ENCODE assay signal across 10 cellular contexts in the genomic region with DNA sequence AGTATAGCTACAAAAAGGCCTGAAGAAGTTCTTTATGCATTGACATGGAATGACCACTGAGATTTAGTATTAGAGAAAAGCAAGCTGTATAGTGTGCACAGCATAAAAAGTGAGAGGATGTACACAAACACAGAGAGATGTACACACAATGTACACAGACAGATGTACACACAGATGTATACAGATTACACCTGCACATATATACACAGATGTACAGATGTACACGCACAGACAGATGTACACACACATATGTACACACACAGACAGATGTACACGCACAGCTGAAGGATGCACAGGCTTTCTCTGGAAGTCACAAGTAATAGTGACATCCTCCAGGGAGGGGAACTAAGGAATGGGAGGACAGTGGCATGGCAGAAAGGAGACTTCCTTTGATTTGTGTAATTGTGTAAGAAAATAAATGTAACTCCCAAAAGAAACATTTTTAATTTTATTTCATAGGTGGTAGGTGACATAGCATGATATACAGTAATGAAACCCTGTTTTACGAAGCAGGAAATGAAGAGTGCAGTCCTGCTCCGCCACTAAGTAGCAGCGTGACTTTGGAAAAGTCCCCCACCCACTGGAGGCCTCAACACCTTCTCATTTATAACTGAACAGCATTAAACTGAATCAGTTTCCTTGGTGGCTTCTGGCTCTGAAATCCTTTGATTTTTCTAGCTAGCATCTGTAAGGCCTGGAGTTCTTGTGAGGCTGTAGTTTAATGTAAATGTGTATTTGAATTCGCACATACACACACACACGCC. TPM values are rescaled to one million over a fixed set of nuclear protein-coding genes. Genes with fewer than 3 reads are reported as not detected.
DNase-seq lines count a peak whose midpoint lies in the region; ATAC-seq and TF ChIP-seq lines count a peak whose summit lies in the region.
"Had no signal": no experiment of that assay in that cellular context is flagged by ENCODE, and none has a peak within 500 bp of the region (broad histone marks: within the 10 kb centered on the region; RNA-seq: fewer than 3 reads in every experiment).

No MANE protein-coding gene starts in this region.

- H3K36me3 Mint-ChIP-seq in glutamatergic neuron (ENCODE audit: unreplicated experiment): no peaks in the 10 kb centered on the region

- no peaks in the 10 kb centered on the region for H3K27me3 ChIP-seq in effector memory CD4-positive, alpha-beta T cell (replicated peaks; ENCODE audit: control insufficient read depth, insufficient read depth, low read length, poor library complexity, severe bottlenecking)
- H3K27me3 ChIP-seq: vagina had no signal

- no peak overlapping the region for H3K27ac Mint-ChIP-seq in glutamatergic neuron (ENCODE audit: unreplicated experiment)

- H3K27ac ChIP-seq in effector memory CD4-positive, alpha-beta T cell (ENCODE audit: insufficient read depth, low read length, poor library complexity, severe bottlenecking): peak overlapping the region; percentile 67
- H3K27ac ChIP-seq: prostate gland, vagina had no signal

- TF ChIP-seq CTCF in glutamatergic neuron (IDR thresholded peaks at IDR 0.05; ENCODE audit: partially characterized antibody, unreplicated experiment): no peak

- peaks cover 9% of the 10 kb centered on the region for H3K36me3 ChIP-seq in effector memory CD4-positive, alpha-beta T cell (ENCODE audit: control insufficient read depth, insufficient read depth, low read length)
- H3K36me3 ChIP-seq: prostate gland, vagina had no signal

- ATAC-seq in GM19351 (IDR thresholded peaks at IDR 0.05; ENCODE audit: unreplicated experiment): peak; percentile 30
- ATAC-seq in GM21717 (IDR thresholded peaks at IDR 0.05; ENCODE audit: unreplicated experiment): no peak
- no peak for ATAC-seq in GM18858 (IDR thresholded peaks at IDR 0.05; ENCODE audit: unreplicated experiment)

- H3K9me3 ChIP-seq in effector memory CD4-positive, alpha-beta T cell (ENCODE audit: control insufficient read depth, low read length): no peaks in the 10 kb centered on the region
- H3K9me3 ChIP-seq: prostate gland, vagina had no signal

- H3K4me1 ChIP-seq in effector memory CD4-positive, alpha-beta T cell (ENCODE audit: control insufficient read depth, insufficient read depth, low read length, poor library complexity, severe bottlenecking): peaks cover 69% of the 10 kb centered on the region

- H3K4me3 Mint-ChIP-seq in glutamatergic neuron (ENCODE audit: unreplicated experiment): no peak overlapping the region

- peaks cover 2% of the 10 kb centered on the region for H3K27me3 Mint-ChIP-seq in glutamatergic neuron (ENCODE audit: unreplicated experiment)

- peak overlapping the region; percentile 29 for H3K4me3 ChIP-seq in effector memory CD4-positive, alpha-beta T cell (ENCODE audit: insufficient read depth, low read depth, low read length, poor library complexity, severe bottlenecking)
- H3K4me3 ChIP-seq: prostate gland, vagina had no signal

- DNase-seq in activated CD4-positive, alpha-beta T cell treated with anti-CD3 and anti-CD28 coated beads for 4 hours: peak; percentile 59 to 67
- peak; percentile 27 to 38 (median 33) for DNase-seq in effector memory CD4-positive, alpha-beta T cell
- DNase-seq in stimulated activated CD8-positive, alpha-beta memory T cell treated with anti-CD3 and anti-CD28 coated beads, Interleukin-4, amount 100 ng/mL, for 24 hours (ENCODE audit: low read depth): peak; percentile 48
- DNase-seq in glutamatergic neuron (no peak), hypothalamus (lab: John Stamatoyannopoulos, UW) (no peak)

- peaks cover 7% of the 10 kb centered on the region for H3K4me1 Mint-ChIP-seq in glutamatergic neuron (ENCODE audit: low read depth, unreplicated experiment)

- H3K9me3 Mint-ChIP-seq in glutamatergic neuron (ENCODE audit: unreplicated experiment): peaks cover 2% of the 10 kb centered on the region

RNA-seq across cellular contexts. Expression of gene NFATC2, which starts 14.1 kb away (rescaled TPM):
- total RNA-seq in glutamatergic neuron (ENCODE audit: unreplicated experiment): not detected

Comparison
In these comparisons a context has a peak if more than half of its experiments do, and no peak if none do; other contexts are left out.
1. DNase-seq: peak in activated CD4-positive, alpha-beta T cell treated with anti-CD3 and anti-CD28 coated beads for 4 hours (2 of 2), effector memory CD4-positive, alpha-beta T cell (3 of 3) and stimulated activated CD8-positive, alpha-beta memory T cell treated with anti-CD3 and anti-CD28 coated beads, Interleukin-4, amount 100 ng/mL, for 24 hours (single experiment); none in glutamatergic neuron (single experiment) and hypothalamus (0 of 51).